21 cellular contexts compared by ENCODE assay signal in genomic region chr17:31411707-31412285, GRCh38. TPM values are rescaled to one million over a fixed set of nuclear protein-coding genes. Genes with fewer than 3 reads are reported as not detected.
"Had no signal": no experiment of that assay in that cellular context is flagged by ENCODE, and none has a peak within 500 bp of the region (broad histone marks: within the 10 kb centered on the region; RNA-seq: fewer than 3 reads in every experiment).

No MANE protein-coding gene starts in this region.

- H3K27ac ChIP-seq: hepatocyte, left ventricle myocardium inferior, neutrophil, skin epidermis, suprapubic skin, tibial artery, upper lobe of left lung, vagina had no signal

- H3K9me3 ChIP-seq: left ventricle myocardium inferior, neutrophil, suprapubic skin, tibial artery, upper lobe of left lung, vagina had no signal

- H3K4me1 ChIP-seq: suprapubic skin, tibial artery, vagina had no signal

- DNase-seq: effector CD8-positive, alpha-beta T cell; foreskin melanocyte; head of caudate nucleus; kidney glomerular epithelial cell; left ventricle myocardium inferior; mesenchymal stem cell; midbrain; naive B cell; nephron progenitor cell; stimulated activated CD4-positive, alpha-beta T cell treated with anti-CD3 and anti-CD28 coated beads, Interleukin-12 subunit alpha, Interleukin-12 subunit beta, amount 100 ng/mL, for 4 hours; stimulated activated naive CD4-positive, alpha-beta T cell; tibial artery; upper lobe of left lung had no signal

- H3K4me3 ChIP-seq: hepatocyte, left ventricle myocardium inferior, lung, skin epidermis, suprapubic skin, tibial artery, upper lobe of left lung, vagina had no signal

- H3K36me3 ChIP-seq: left ventricle myocardium inferior, neutrophil, suprapubic skin, tibial artery, upper lobe of left lung, vagina had no signal

- ATAC-seq: sciatic nerve had no signal

- H3K27me3 ChIP-seq: hepatocyte, upper lobe of left lung, vagina had no signal

RNA-seq across cellular contexts. Expression of gene RAB11FIP4, which starts 20.3 kb away (rescaled TPM):
- total RNA-seq: dermis microvascular lymphatic vessel endothelial cell had no signal
